14 cellular contexts compared by ENCODE assay signal in the genomic region with DNA sequence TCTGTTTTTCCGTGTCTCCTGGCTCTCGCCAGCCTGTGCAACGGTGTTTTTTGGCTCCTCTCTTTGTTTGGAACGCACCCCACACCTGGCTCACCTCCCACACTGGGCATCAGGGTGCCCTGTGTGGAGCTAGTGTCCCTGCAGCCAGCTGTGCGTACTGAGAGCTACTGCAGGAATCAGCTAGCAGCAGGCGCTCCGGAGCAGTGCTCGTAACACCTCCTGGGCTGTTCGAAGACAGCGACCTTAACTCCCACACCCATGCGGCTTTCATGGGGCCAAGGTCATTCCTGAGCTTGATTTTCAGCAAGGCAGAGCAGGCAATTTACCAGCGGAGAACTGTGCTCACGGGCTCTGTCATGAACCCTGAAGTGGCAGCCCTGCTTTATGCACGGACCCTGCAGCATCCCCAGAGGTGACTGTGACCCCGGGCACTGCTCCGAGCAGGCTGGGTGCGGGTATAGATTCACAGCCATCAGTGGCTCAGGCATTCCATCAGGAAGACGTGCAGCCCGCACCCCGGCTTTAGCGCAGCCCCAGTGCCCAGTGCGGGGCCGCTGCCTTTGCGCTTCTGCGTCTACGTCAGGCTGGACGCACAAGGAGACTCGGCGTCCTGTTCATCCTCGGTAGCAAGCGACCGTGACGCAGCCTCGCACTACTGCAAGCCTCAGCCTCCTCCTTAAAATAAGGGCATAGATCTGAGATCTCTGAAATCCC. TPM values are rescaled to one million over a fixed set of nuclear protein-coding genes. Genes with fewer than 3 reads are reported as not detected.
DNase-seq lines count a peak whose midpoint lies in the region; ATAC-seq and TF ChIP-seq lines count a peak whose summit lies in the region.
"Had no signal": no experiment of that assay in that cellular context is flagged by ENCODE, and none has a peak within 500 bp of the region (broad histone marks: within the 10 kb centered on the region; RNA-seq: fewer than 3 reads in every experiment).

No MANE protein-coding gene starts in this region.

- POLR2A ChIA-PET in CD4-positive, alpha-beta T cell (lab: Charles Lee), result no interaction called here

- H3K27ac ChIP-seq in CD4-positive, alpha-beta T cell (ENCODE audit: low read depth, low read length), result no peak overlapping the region
- H3K27ac ChIP-seq in Karpas-422 (ENCODE audit: low read length) (peak overlapping the region; percentile 90), psoas muscle (peak overlapping the region; percentile 65), WERI-Rb-1 (no peak overlapping the region)
- H3K27ac ChIP-seq: C4-2B had no signal

- H3K4me1 Mint-ChIP-seq in CD4-positive, alpha-beta T cell (ENCODE audit: low read depth), result peaks cover 13% of the 10 kb centered on the region

- 71 to 80% (median 76%) methylated on average over 34 of the region's 34 CpGs for WGBS in psoas muscle, 3 donors

- no peaks in the 10 kb centered on the region for H4K20me1 ChIP-seq in Karpas-422 (ENCODE audit: insufficient read depth, low read depth, low read length)

- no peak for DNase-seq in CD4-positive, alpha-beta T cell
- DNase-seq in Karpas-422 (no peak), cardiac septum (ENCODE audit: low spot score) (peak; percentile 76), psoas muscle (peak in 1 of 2 donors; percentile 78), WERI-Rb-1 (no peak), NCI-H748 (lab: John Stamatoyannopoulos, UW; ENCODE audit: unreplicated experiment) (no peak)
- DNase-seq in effector CD4-positive, alpha-beta T cell, result no peak
- DNase-seq: cortex of kidney, NCI-H1048, SHP77 treated with DMSO at 0.1 percent for 48 hours had no signal

- no peak overlapping the region for H2AFZ ChIP-seq in Karpas-422 (ENCODE audit: low read length)

- H3K9me2 ChIP-seq in Karpas-422 (replicated peaks; ENCODE audit: insufficient read depth, low read length), result no peaks in the 10 kb centered on the region

- peak; percentile 37 for ATAC-seq in CD4-positive, alpha-beta T cell (ENCODE audit: poor library complexity)
- ATAC-seq in psoas muscle, result peak; percentile 42 to 65 (median 62)
- ATAC-seq in GM18517 (IDR thresholded peaks at IDR 0.05; ENCODE audit: unreplicated experiment), result no peak

- no peaks in the 10 kb centered on the region for H3K79me2 ChIP-seq in Karpas-422 (ENCODE audit: low read length)

- intact Hi-C loops in CD4-positive, alpha-beta T cell (cut with DNase I, micrococcal nuclease), result loop anchor here (5.0 kb wide), 2 partner anchors 39 to 1339 kb away; no protein-coding TSS in a partner anchor
- intact Hi-C loops in cardiac septum (cut with DNase I) (loop anchor here (5.0 kb wide), 1 partner anchor 84 kb away; the partner anchor contains the start of genes EIPR1 and TRAPPC12), psoas muscle (cut with DNase I) (loop anchor here in 1 of 2 donors (2.0 kb wide), 1 partner anchor 36 kb away; no protein-coding TSS in a partner anchor)

- H3K4me3 Mint-ChIP-seq in CD4-positive, alpha-beta T cell, result no peak overlapping the region

- peaks cover 13% of the 10 kb centered on the region; the same call in 1 of the 2 replicates for H3K36me3 ChIP-seq in Karpas-422 (ENCODE audit: insufficient read depth, low read length)
- H3K36me3 ChIP-seq in psoas muscle (ENCODE audit: insufficient read depth in 1 of 2, low read depth in 1 of 2), result peaks cover 0 to 52% of the 10 kb centered on the region in 2 donors
- peaks cover 19% of the 10 kb centered on the region for H3K36me3 ChIP-seq in WERI-Rb-1

- peak overlapping the region; percentile 29 for H3K9ac ChIP-seq in Karpas-422 (ENCODE audit: low read length)

- no peaks in the 10 kb centered on the region for H3K27me3 ChIP-seq in CD4-positive, alpha-beta T cell (ENCODE audit: control insufficient read depth, insufficient read depth, low read length)
- H3K27me3 ChIP-seq in Karpas-422 (ENCODE audit: low read length), result no peaks in the 10 kb centered on the region
- no peaks in the 10 kb centered on the region for H3K27me3 ChIP-seq in psoas muscle (ENCODE audit: insufficient read depth in 3 of 3, low read length in 2 of 3)
- H3K27me3 ChIP-seq in WERI-Rb-1 (ENCODE audit: insufficient read depth, low read depth, severe bottlenecking), result no peaks in the 10 kb centered on the region
- H3K27me3 ChIP-seq: adrenal gland, esophagus muscularis mucosa had no signal

- no peaks in the 10 kb centered on the region for H3K27me3 Mint-ChIP-seq in CD4-positive, alpha-beta T cell

- H3K9me3 ChIP-seq in CD4-positive, alpha-beta T cell (ENCODE audit: control insufficient read depth, low read length), result no peaks in the 10 kb centered on the region
- H3K9me3 ChIP-seq in Karpas-422 (ENCODE audit: low read length) (no peaks in the 10 kb centered on the region), psoas muscle (no peaks in the 10 kb centered on the region), WERI-Rb-1 (ENCODE audit: severe bottlenecking) (no peaks in the 10 kb centered on the region)
- H3K9me3 ChIP-seq: adrenal gland, esophagus muscularis mucosa had no signal

- H3K4me1 ChIP-seq in Karpas-422 (ENCODE audit: low read length), result peaks cover 33% of the 10 kb centered on the region
- peaks cover 38% of the 10 kb centered on the region for H3K4me1 ChIP-seq in psoas muscle

- H3K36me3 Mint-ChIP-seq in CD4-positive, alpha-beta T cell (ENCODE audit: low read depth), result peaks cover 60% of the 10 kb centered on the region

- CTCF ChIA-PET in CD4-positive, alpha-beta T cell (lab: Charles Lee), result interaction anchor here (0.9 kb wide), 1 partner anchor 20 kb away, joined by 3 read pairs; no protein-coding TSS in a partner anchor

- peak overlapping the region; percentile 47; the same call in 1 of the 2 replicates for H3K4me3 ChIP-seq in Karpas-422 (ENCODE audit: low read length)
- H3K4me3 ChIP-seq in psoas muscle, result no peak overlapping the region
- H3K4me3 ChIP-seq in WERI-Rb-1 (ENCODE audit: low read depth, low read length), result no peak overlapping the region
- H3K4me3 ChIP-seq: adrenal gland had no signal

- no peak for TF ChIP-seq CTCF in CD4-positive, alpha-beta T cell (IDR thresholded peaks at IDR 0.05)
- no peak for TF ChIP-seq CTCF in psoas muscle (IDR thresholded peaks at IDR 0.05)
- no peak for TF ChIP-seq CTCF in WERI-Rb-1 (IDR thresholded peaks at IDR 0.05; ENCODE audit: low read depth, low read length)

- H3K9me3 Mint-ChIP-seq in CD4-positive, alpha-beta T cell, result no peaks in the 10 kb centered on the region

- H3K27ac Mint-ChIP-seq in CD4-positive, alpha-beta T cell, result peak overlapping the region; percentile 56

- H3K4me2 ChIP-seq in Karpas-422 (ENCODE audit: low read depth, low read length, poor library complexity, severe bottlenecking), result peak overlapping the region; percentile 65

RNA-seq across cellular contexts. Expression of gene ADI1, which starts 58.3 kb away (rescaled TPM):
- 10 to 100 TPM; 28.4 to 30.2 TPM for total RNA-seq in CD4-positive, alpha-beta T cell
- total RNA-seq in Karpas-422 (2014; rRNA removed; shearing (Covaris generic); ENCODE audit: low replicate concordance), result 68.6 and 74.0 TPM in 2 replicates
- total RNA-seq in cardiac septum (135 TPM), psoas muscle (100 to 1,000 TPM in 2 of 4 donors, 10 to 100 TPM in 2; 42.5 to 137 (median 76.1) TPM)
- polyA plus RNA-seq in psoas muscle, result 10 to 100 TPM; 42.7 to 95.0 (median 43.7) TPM

Comparison
In these comparisons a context has a peak if more than half of its experiments do, and no peak if none do; other contexts are left out.
1. H3K27ac ChIP-seq: peak in Karpas-422 (single experiment) and psoas muscle (single experiment); none in CD4-positive, alpha-beta T cell (single experiment) and WERI-Rb-1 (single experiment).